In the genomic region with DNA sequence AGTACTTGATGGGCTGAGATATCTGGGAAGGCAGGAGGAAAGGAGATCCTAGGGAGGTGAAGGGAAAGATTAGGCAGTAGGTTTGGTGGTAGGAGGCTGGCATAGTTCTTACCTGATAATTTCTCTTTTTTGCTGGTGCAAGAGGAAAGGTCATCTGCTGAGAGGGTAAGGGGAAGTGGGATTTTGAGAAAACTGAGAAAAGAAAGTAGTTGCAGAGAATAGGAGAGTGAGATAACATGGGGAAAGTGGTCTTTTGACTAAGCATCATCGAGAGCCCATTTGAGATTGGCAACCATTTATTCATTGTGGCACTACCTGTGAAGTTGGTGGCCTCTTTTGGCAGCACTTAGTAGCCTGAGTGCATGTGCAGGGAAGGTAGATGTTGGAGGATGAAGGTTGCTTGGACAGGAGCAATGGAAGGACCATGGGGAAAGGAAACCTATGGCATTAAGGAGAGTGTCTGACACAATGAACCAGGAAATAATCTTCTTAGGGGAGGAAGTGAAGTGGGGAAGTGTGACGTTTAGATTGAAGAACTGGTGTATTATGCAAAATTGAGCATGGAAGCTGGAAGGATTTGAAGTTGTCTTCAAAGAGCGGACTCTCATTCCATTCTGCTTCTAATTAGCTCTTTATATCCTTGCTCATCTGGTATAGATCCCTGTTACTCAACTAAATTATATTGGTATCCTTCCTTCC, we compare ENCODE assay signal across 2 cellular contexts.
TF ChIP-seq lines count a peak whose summit lies in the region.

No MANE protein-coding gene starts in this region.

TF ChIP-seq in GM12891, 5 proteins besides CTCF, POLR2A, EP300 and RAD21:
- TF ChIP-seq TAF1 (IDR thresholded peaks at IDR 0.05; ENCODE audit: low read depth, low read length): no peak
- TF ChIP-seq SPI1 (IDR thresholded peaks at IDR 0.05; ENCODE audit: low read depth, low read length): peak; percentile 75
- TF ChIP-seq POU2F2 (IDR thresholded peaks at IDR 0.05; ENCODE audit: low read depth, low read length): no peak

TF ChIP-seq in GM12878, 131 proteins besides CTCF, POLR2A, EP300 and RAD21:
- TF ChIP-seq SPI1 (IDR thresholded peaks at IDR 0.05; ENCODE audit: borderline replicate concordance, insufficient read depth, low read depth, low read length) (peak; percentile 7; the same call in 1 of the 2 replicates), FOXK2 (IDR thresholded peaks at IDR 0.05) (no peak), FOS (IDR thresholded peaks at IDR 0.05; ENCODE audit: borderline replicate concordance, extremely low read depth, insufficient read length) (no peak)
